Comparison of ENCODE assay signal across 8 cellular contexts in the genomic region with DNA sequence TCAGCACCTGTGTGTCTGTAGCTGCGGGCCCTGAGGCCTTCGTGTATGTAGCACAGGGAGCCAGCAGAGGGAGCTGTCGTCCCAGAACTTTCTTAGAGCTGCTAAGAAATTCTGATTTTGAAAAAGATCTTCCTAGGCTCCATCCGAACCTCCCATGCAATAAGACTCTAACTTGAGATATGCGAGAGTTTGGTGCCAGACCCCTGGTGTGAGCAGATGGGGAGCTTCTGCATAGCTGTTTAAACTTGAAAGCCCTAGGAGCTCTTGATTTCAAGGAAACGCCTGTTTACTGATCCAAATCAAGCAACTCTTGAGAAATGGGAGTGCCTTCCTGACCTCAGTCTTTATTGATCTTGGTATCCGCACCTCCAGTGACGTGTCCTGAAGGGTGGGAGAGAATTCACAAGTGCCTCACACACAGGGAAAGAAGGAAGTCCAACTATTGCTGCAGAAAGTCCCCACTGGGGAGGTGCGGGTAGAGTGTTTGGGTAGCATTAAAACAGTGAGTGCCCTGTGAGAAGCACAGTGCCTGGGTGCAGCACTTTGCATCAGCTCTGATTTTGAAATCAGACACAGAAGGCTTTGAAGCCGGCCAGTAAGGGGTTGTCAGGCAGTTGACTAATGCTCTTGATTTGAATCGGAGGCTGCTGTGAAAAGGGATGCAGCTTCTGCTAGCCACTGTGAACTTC.
DNase-seq lines count a peak whose midpoint lies in the region; ATAC-seq and TF ChIP-seq lines count a peak whose summit lies in the region.

No MANE protein-coding gene starts in this region.

- TF ChIP-seq CTCF in AG09309 (IDR thresholded peaks at IDR 0.05; ENCODE audit: control insufficient read depth, insufficient read depth, low read depth, low read length, missing control alignments) (peak; percentile 90), left lung (IDR thresholded peaks at IDR 0.05) (peak; percentile 78 to 89)

- no peaks in the 10 kb centered on the region for H3K36me3 Mint-ChIP-seq in activated CD4-positive, alpha-beta T cell treated with anti-CD3 and anti-CD28 coated beads, Interleukin-2, amount 10 ng/mL, durations not matched to agents 7 days and 5 days (ENCODE audit: low read depth)
- no peaks in the 10 kb centered on the region for H3K36me3 Mint-ChIP-seq in dendritic cell treated with granulocyte-macrophage colony-stimulating factor and Interleukin-4, amounts not matched to agents 40 ng/mL and 50 ng/mL, for 4 days (ENCODE audit: low read depth)

- H3K4me1 Mint-ChIP-seq in activated CD4-positive, alpha-beta T cell treated with anti-CD3 and anti-CD28 coated beads, Interleukin-2, amount 10 ng/mL, durations not matched to agents 7 days and 5 days: peaks cover 37% of the 10 kb centered on the region
- H3K4me1 Mint-ChIP-seq in dendritic cell treated with granulocyte-macrophage colony-stimulating factor and Interleukin-4, amounts not matched to agents 40 ng/mL and 50 ng/mL, for 4 days (ENCODE audit: low read depth): peaks cover 18% of the 10 kb centered on the region

- intact Hi-C loops in dendritic cell treated with granulocyte-macrophage colony-stimulating factor and Interleukin-4, amounts not matched to agents 40 ng/mL and 50 ng/mL, for 4 days (cut with micrococcal nuclease): loop anchor here (1.0 to 5.0 kb wide), 2 partner anchors 104 to 274 kb away; no protein-coding TSS in a partner anchor
- intact Hi-C loops in left lung (cut with DNase I): loop anchor here in 1 of 2 donors (10.0 kb wide), 1 partner anchor 277 kb away; no protein-coding TSS in a partner anchor

- H3K4me3 ChIP-seq in AG09309 (ENCODE audit: control insufficient read depth, low read depth, low read length) (peak overlapping the region; percentile 1; the same call in 1 of the 2 replicates), left lung (peak overlapping the region; percentile 19 to 33)

- no peaks in the 10 kb centered on the region for H3K36me3 ChIP-seq in left lung

- H3K9me3 Mint-ChIP-seq in activated CD4-positive, alpha-beta T cell treated with anti-CD3 and anti-CD28 coated beads, Interleukin-2, amount 10 ng/mL, durations not matched to agents 7 days and 5 days: no peaks in the 10 kb centered on the region
- H3K9me3 Mint-ChIP-seq in dendritic cell treated with granulocyte-macrophage colony-stimulating factor and Interleukin-4, amounts not matched to agents 40 ng/mL and 50 ng/mL, for 4 days: no peaks in the 10 kb centered on the region

- H3K9me3 ChIP-seq in left lung: no peaks in the 10 kb centered on the region

- peaks cover 0 to 21% of the 10 kb centered on the region in 2 donors for H3K4me1 ChIP-seq in left lung

- peak overlapping the region; percentile 83 for H3K27ac Mint-ChIP-seq in activated CD4-positive, alpha-beta T cell treated with anti-CD3 and anti-CD28 coated beads, Interleukin-2, amount 10 ng/mL, durations not matched to agents 7 days and 5 days
- peak overlapping the region; percentile 41 for H3K27ac Mint-ChIP-seq in dendritic cell treated with granulocyte-macrophage colony-stimulating factor and Interleukin-4, amounts not matched to agents 40 ng/mL and 50 ng/mL, for 4 days

- H3K27ac ChIP-seq in left lung: peak overlapping the region; percentile 71 to 75

- peak; percentile 78 for ATAC-seq in GM18868 (IDR thresholded peaks at IDR 0.05; ENCODE audit: unreplicated experiment)
- ATAC-seq in HG03159 (IDR thresholded peaks at IDR 0.05; ENCODE audit: unreplicated experiment): peak; percentile 59
- peak; percentile 87 for ATAC-seq in left lung

- CTCF ChIA-PET in activated CD4-positive, alpha-beta T cell treated with anti-CD3 and anti-CD28 coated beads, Interleukin-2, amount 10 ng/mL, durations not matched to agents 7 days and 5 days (lab: Charles Lee): interaction anchor here (0.7 to 5.8 kb wide), 37 partner anchors 9 to 462 kb away, joined by 3 to 78 read pairs (median 5); partner anchors contain the start of gene STRIP2

- H3K27me3 ChIP-seq in left lung: no peaks in the 10 kb centered on the region

- H3K4me3 Mint-ChIP-seq in activated CD4-positive, alpha-beta T cell treated with anti-CD3 and anti-CD28 coated beads, Interleukin-2, amount 10 ng/mL, durations not matched to agents 7 days and 5 days: peak overlapping the region; percentile 62
- peak overlapping the region; percentile 6 for H3K4me3 Mint-ChIP-seq in dendritic cell treated with granulocyte-macrophage colony-stimulating factor and Interleukin-4, amounts not matched to agents 40 ng/mL and 50 ng/mL, for 4 days

- peak; percentile 29 for DNase-seq in AG09309 (ENCODE audit: low read depth)
- DNase-seq in NCI-H510A (lab: John Stamatoyannopoulos, UW): peak; percentile 2
- peak; percentile 82 for DNase-seq in activated CD4-positive, alpha-beta T cell treated with anti-CD3 and anti-CD28 coated beads, Interleukin-2, amount 10 ng/mL, durations not matched to agents 7 days and 5 days
- DNase-seq in left lung: peak; percentile 81 to 83
- peak; percentile 77 to 79 for DNase-seq in stimulated activated CD4-positive, alpha-beta T cell treated with anti-CD3 and anti-CD28 coated beads, Interleukin-2, amount 100 ng/mL, for 48 hours

- H3K27me3 Mint-ChIP-seq in activated CD4-positive, alpha-beta T cell treated with anti-CD3 and anti-CD28 coated beads, Interleukin-2, amount 10 ng/mL, durations not matched to agents 7 days and 5 days: no peaks in the 10 kb centered on the region
- H3K27me3 Mint-ChIP-seq in dendritic cell treated with granulocyte-macrophage colony-stimulating factor and Interleukin-4, amounts not matched to agents 40 ng/mL and 50 ng/mL, for 4 days: no peaks in the 10 kb centered on the region

- POLR2A ChIA-PET in activated CD4-positive, alpha-beta T cell treated with anti-CD3 and anti-CD28 coated beads, Interleukin-2, amount 10 ng/mL, durations not matched to agents 7 days and 5 days (lab: Charles Lee): interaction anchor here (0.6 to 1.5 kb wide), 5 partner anchors 9 to 1690 kb away, joined by 3 to 8 read pairs (median 4); partner anchors contain the start of gene STRIP2

Comparison
In these comparisons a context has a peak if more than half of its experiments do, and no peak if none do; other contexts are left out.
1. Peak in every context shown above with its lines: DNase-seq, ATAC-seq, H3K4me3 ChIP-seq and H3K27ac ChIP-seq.
2. DNase-seq: peak in every context shown above with its lines; median percentile 82 in activated CD4-positive, alpha-beta T cell treated with anti-CD3 and anti-CD28 coated beads, Interleukin-2, amount 10 ng/mL, durations not matched to agents 7 days and 5 days; 82 in left lung; 78 in stimulated activated CD4-positive, alpha-beta T cell treated with anti-CD3 and anti-CD28 coated beads, Interleukin-2, amount 100 ng/mL, for 48 hours; 29 in AG09309; 2 in NCI-H510A.